Comparison of ENCODE assay signal across 2 cellular contexts in genomic region chr15:92896543-92896942, GRCh38.
TF ChIP-seq lines count a peak whose summit lies in the region.

No MANE protein-coding gene starts in this region.

TF ChIP-seq in SK-N-SH, 30 proteins besides CTCF, POLR2A, EP300 and RAD21 (continued from another document):
- TF ChIP-seq PBX3 (IDR thresholded peaks at IDR 0.05), result no peak
- TF ChIP-seq MAX (IDR thresholded peaks at IDR 0.05; ENCODE audit: low read depth), result no peak
- no peak for TF ChIP-seq SIN3A (IDR thresholded peaks at IDR 0.05; ENCODE audit: borderline replicate concordance, low read depth, low read length)
- no peak for TF ChIP-seq GABPA (IDR thresholded peaks at IDR 0.05; ENCODE audit: low read depth)
- TF ChIP-seq NFIC (IDR thresholded peaks at IDR 0.05; ENCODE audit: borderline replicate concordance), result no peak
- no peak for TF ChIP-seq NRF1 (IDR thresholded peaks at IDR 0.05; ENCODE audit: low read depth, low read length)
- no peak for TF ChIP-seq MXI1 (IDR thresholded peaks at IDR 0.05; ENCODE audit: low read depth, low read length)
- no peak for TF ChIP-seq SMC3 (IDR thresholded peaks at IDR 0.05; ENCODE audit: low read depth, low read length)
- TF ChIP-seq RCOR1 (IDR thresholded peaks at IDR 0.05; ENCODE audit: low read length), result no peak
- no peak for TF ChIP-seq FOXJ3 (CRISPR knock-in tag; IDR thresholded peaks at IDR 0.05)
- no peak for TF ChIP-seq JUND (IDR thresholded peaks at IDR 0.05)
- TF ChIP-seq, protein P1, sequence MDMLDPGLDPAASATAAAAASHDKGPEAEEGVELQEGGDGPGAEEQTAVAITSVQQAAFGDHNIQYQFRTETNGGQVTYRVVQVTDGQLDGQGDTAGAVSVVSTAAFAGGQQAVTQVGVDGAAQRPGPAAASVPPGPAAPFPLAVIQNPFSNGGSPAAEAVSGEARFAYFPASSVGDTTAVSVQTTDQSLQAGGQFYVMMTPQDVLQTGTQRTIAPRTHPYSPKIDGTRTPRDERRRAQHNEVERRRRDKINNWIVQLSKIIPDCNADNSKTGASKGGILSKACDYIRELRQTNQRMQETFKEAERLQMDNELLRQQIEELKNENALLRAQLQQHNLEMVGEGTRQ (IDR thresholded peaks at IDR 0.05; ENCODE audit: borderline replicate concordance, low read depth, low read length), result no peak
- TF ChIP-seq, protein P2, sequence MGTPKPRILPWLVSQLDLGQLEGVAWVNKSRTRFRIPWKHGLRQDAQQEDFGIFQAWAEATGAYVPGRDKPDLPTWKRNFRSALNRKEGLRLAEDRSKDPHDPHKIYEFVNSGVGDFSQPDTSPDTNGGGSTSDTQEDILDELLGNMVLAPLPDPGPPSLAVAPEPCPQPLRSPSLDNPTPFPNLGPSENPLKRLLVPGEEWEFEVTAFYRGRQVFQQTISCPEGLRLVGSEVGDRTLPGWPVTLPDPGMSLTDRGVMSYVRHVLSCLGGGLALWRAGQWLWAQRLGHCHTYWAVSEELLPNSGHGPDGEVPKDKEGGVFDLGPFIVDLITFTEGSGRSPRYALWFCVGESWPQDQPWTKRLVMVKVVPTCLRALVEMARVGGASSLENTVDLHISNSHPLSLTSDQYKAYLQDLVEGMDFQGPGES (IDR thresholded peaks at IDR 0.05; ENCODE audit: low read depth, low read length), result no peak
- TF ChIP-seq FOSL2 (IDR thresholded peaks at IDR 0.05; ENCODE audit: borderline replicate concordance, low read depth), result no peak
- no peak for TF ChIP-seq CHD2 (IDR thresholded peaks at IDR 0.05; ENCODE audit: low read length, partially characterized antibody)
- TF ChIP-seq GATA2 (CRISPR knock-in tag; IDR thresholded peaks at IDR 0.05), result no peak
- no peak for TF ChIP-seq ZBTB33 (IDR thresholded peaks at IDR 0.05; ENCODE audit: borderline replicate concordance, low read depth)
- no peak for TF ChIP-seq ELF1 (IDR thresholded peaks at IDR 0.05)
- no peak for TF ChIP-seq YY1 (IDR thresholded peaks at IDR 0.05; ENCODE audit: low read depth)

TF ChIP-seq in WTC11, 78 proteins besides CTCF, POLR2A, EP300 and RAD21:
- TF ChIP-seq PRDM15 (CRISPR knock-in tag; IDR thresholded peaks at IDR 0.05) (no peak), KAT7 (CRISPR knock-in tag; IDR thresholded peaks at IDR 0.05; ENCODE audit: borderline replicate concordance) (no peak), NFATC4 (CRISPR knock-in tag; IDR thresholded peaks at IDR 0.05) (no peak), ZNF396 (CRISPR knock-in tag; IDR thresholded peaks at IDR 0.05; ENCODE audit: borderline replicate concordance) (no peak), MXD4 (CRISPR knock-in tag; IDR thresholded peaks at IDR 0.05; ENCODE audit: borderline replicate concordance) (no peak), RELA (CRISPR knock-in tag; IDR thresholded peaks at IDR 0.05; ENCODE audit: borderline replicate concordance) (no peak)
